Comparison of ENCODE assay signal across 8 cellular contexts in genomic region chr20:5113615-5113986, GRCh38. TPM values are rescaled to one million over a fixed set of nuclear protein-coding genes. Genes with fewer than 3 reads are reported as not detected.
DNase-seq lines count a peak whose midpoint lies in the region; ATAC-seq and TF ChIP-seq lines count a peak whose summit lies in the region.

No MANE protein-coding gene starts in this region.

- peak overlapping the region; percentile 95 for H3K27ac Mint-ChIP-seq in activated naive CD4-positive, alpha-beta T cell treated with anti-CD3 and anti-CD28 coated beads, Interleukin-2, amount 50 U/mL, for 24 hours

- H3K36me3 Mint-ChIP-seq in activated naive CD4-positive, alpha-beta T cell treated with anti-CD3 and anti-CD28 coated beads, Interleukin-2, amount 50 U/mL, for 24 hours = peaks cover 26% of the 10 kb centered on the region

- peaks cover 28% of the 10 kb centered on the region for H3K4me1 Mint-ChIP-seq in activated naive CD4-positive, alpha-beta T cell treated with anti-CD3 and anti-CD28 coated beads, Interleukin-2, amount 50 U/mL, for 24 hours

- intact Hi-C loops in upper lobe of right lung (cut with DNase I) = no loop called here

- WGBS in lung, 2 donors = 36 to 39% methylated on average over 3 of the region's 3 CpGs

- H3K4me1 ChIP-seq in lung (ENCODE audit: control insufficient read depth in 2 of 2, insufficient read depth in 2 of 2, low read length in 2 of 2) (peaks cover 0 to 5% of the 10 kb centered on the region in 2 donors), upper lobe of right lung (peaks cover 18% of the 10 kb centered on the region)

- ATAC-seq in lung (ENCODE audit: insufficient read depth, low FRiP score) = no peak
- ATAC-seq in upper lobe of right lung = no peak

- TF ChIP-seq CTCF in astrocyte of the cerebellum (IDR thresholded peaks at IDR 0.05; ENCODE audit: low read depth, low read length, missing control alignments) = no peak
- no peak for TF ChIP-seq CTCF in lung (IDR thresholded peaks at IDR 0.05; ENCODE audit: control extremely low read depth, extremely low read depth)
- no peak for TF ChIP-seq CTCF in upper lobe of right lung (IDR thresholded peaks at IDR 0.05)

- no peaks in the 10 kb centered on the region for H3K27me3 Mint-ChIP-seq in activated naive CD4-positive, alpha-beta T cell treated with anti-CD3 and anti-CD28 coated beads, Interleukin-2, amount 50 U/mL, for 24 hours

- peak overlapping the region; percentile 95 for H3K4me3 Mint-ChIP-seq in activated naive CD4-positive, alpha-beta T cell treated with anti-CD3 and anti-CD28 coated beads, Interleukin-2, amount 50 U/mL, for 24 hours

- no peaks in the 10 kb centered on the region for H3K9me3 Mint-ChIP-seq in activated naive CD4-positive, alpha-beta T cell treated with anti-CD3 and anti-CD28 coated beads, Interleukin-2, amount 50 U/mL, for 24 hours

- in situ Hi-C loops in astrocyte of the cerebellum (cut with HindIII; ENCODE audit: low sequenced_read_pairs) = no loop called here

- H3K27me3 ChIP-seq in lung (ENCODE audit: control insufficient read depth, insufficient read depth) = no peaks in the 10 kb centered on the region
- H3K27me3 ChIP-seq in upper lobe of right lung = no peaks in the 10 kb centered on the region

- no peak for DNase-seq in activated naive CD4-positive, alpha-beta T cell treated with anti-CD3 and anti-CD28 coated beads, Interleukin-2, amount 50 U/mL, for 16 hours
- DNase-seq in astrocyte of the cerebellum (ENCODE audit: low read depth) (no peak), lung (ENCODE audit: low spot score) (no peak), upper lobe of right lung (no peak), Ammon's horn (ENCODE audit: low spot score) (no peak), NCI-H2107 (lab: John Stamatoyannopoulos, UW) (no peak), LoVo (ENCODE audit: low spot score) (no peak)

- peak overlapping the region; percentile 73 for H3K4me3 ChIP-seq in astrocyte of the cerebellum (ENCODE audit: low read depth, low read length)
- H3K4me3 ChIP-seq in lung = peak overlapping the region; percentile 80
- H3K4me3 ChIP-seq in upper lobe of right lung = peak overlapping the region; percentile 89

- H3K9me3 ChIP-seq in lung (ENCODE audit: control insufficient read depth in 2 of 2, insufficient read depth in 1 of 2, low read length in 1 of 2) (no peaks in the 10 kb centered on the region), upper lobe of right lung (no peaks in the 10 kb centered on the region)

- H3K27ac ChIP-seq in lung (ENCODE audit: low read depth in 1 of 2, low read length in 1 of 2) (peak overlapping the region; percentile 97 to 100), upper lobe of right lung (peak overlapping the region; percentile 97)

- H3K36me3 ChIP-seq in lung (ENCODE audit: control insufficient read depth in 2 of 2, insufficient read depth in 2 of 2, low read length in 2 of 2) = peaks cover 4 to 5% of the 10 kb centered on the region in 2 donors
- peaks cover 55% of the 10 kb centered on the region for H3K36me3 ChIP-seq in upper lobe of right lung

RNA-seq across cellular contexts. Expression of gene TMEM230, which starts 0.7 kb away (rescaled TPM):
- total RNA-seq in lung (10 to 100 TPM; 89.2 to 93.8 TPM), upper lobe of right lung (105 TPM)
- 100 to 1,000 TPM in 1 of 2 donors, 10 to 100 TPM in 1; 88.3 to 160 TPM for polyA plus RNA-seq in lung

RNA-seq across cellular contexts. Expression of gene PCNA, which starts 6.2 kb away (rescaled TPM):
- total RNA-seq in lung (10 to 100 TPM; 47.9 to 50.0 TPM), upper lobe of right lung (44.3 TPM)
- polyA plus RNA-seq in lung = 10 to 100 TPM; 67.3 to 74.1 TPM

RNA-seq across cellular contexts. Expression of gene CDS2, which starts 13.2 kb away (rescaled TPM):
- total RNA-seq in lung (10 to 100 TPM; 39.4 to 50.8 TPM), upper lobe of right lung (65.0 TPM)
- 10 to 100 TPM; 15.7 to 34.6 TPM for polyA plus RNA-seq in lung
